ENCODE assay signal across 24 cellular contexts in the genomic region with DNA sequence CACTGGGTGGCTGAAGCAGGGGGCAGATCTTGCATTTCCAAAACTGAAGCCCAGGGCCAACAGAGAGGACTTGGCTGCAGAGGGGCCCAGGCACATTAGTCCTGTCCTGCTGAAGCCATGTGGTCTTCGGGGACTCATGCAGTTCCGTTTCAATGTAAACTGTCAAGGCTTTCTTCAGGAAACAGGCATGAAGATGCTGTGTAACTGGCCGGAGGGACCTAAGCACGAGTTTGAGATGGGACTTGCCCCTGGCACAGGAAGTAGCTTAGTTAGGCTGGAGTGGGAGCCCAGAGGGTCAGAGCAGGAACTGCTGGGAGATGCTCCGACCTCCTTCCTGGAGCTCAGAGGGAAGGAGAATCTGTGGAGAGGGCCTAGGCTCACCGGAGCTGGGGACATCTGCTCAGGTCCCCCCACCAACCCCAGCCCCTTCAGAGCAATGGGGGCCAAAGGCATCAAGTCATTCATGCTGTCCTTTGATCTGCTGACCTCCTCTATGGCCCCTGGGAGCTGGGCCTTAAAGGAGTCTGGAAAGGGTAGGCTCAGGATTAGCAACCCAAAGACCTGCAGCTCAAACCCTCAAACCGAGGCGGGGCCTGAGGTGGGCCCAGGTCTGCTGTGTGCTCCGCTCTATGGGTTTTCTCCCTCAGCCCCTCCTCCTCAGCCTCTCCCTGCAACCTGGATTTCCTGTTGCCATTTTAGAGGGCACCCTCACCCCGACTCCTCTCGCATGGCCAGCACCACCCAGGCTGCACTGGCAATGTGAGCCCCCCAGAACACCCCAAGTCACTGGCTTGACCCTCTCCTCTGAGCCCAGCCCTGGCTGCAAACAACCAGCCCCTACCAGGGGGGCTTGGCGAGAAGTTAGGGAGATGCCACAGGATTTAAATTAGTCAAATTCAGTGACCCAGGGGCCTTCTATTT. TPM values are rescaled to one million over a fixed set of nuclear protein-coding genes. Genes with fewer than 3 reads are reported as not detected.
"Had no signal": no experiment of that assay in that cellular context is flagged by ENCODE, and none has a peak within 500 bp of the region (broad histone marks: within the 10 kb centered on the region; RNA-seq: fewer than 3 reads in every experiment).

No MANE protein-coding gene starts in this region.

- H3K27ac Mint-ChIP-seq: activated naive CD8-positive, alpha-beta T cell treated with anti-CD3 and anti-CD28 coated beads, Interleukin-2, amount 50 U/mL, for 24 hours; activated T-helper 17 cell treated with anti-CD3 and anti-CD28 coated beads, Interleukin-2, amount 50 U/mL, for 72 hours; neural progenitor cell; stimulated activated memory B cell treated with anti-CD40 and anti-IgM and Interleukin-4, amounts not matched to agents 10 μg/mL and 1 μg/mL and 100 μg/mL, for 72 hours had no signal

- H3K79me2 ChIP-seq: parathyroid adenoma had no signal

- H3K4me3 Mint-ChIP-seq: activated naive CD8-positive, alpha-beta T cell treated with anti-CD3 and anti-CD28 coated beads, Interleukin-2, amount 50 U/mL, for 24 hours; neural progenitor cell; stimulated activated memory B cell treated with anti-CD40 and anti-IgM and Interleukin-4, amounts not matched to agents 10 μg/mL and 1 μg/mL and 100 μg/mL, for 72 hours had no signal

- DNase-seq: activated CD4-positive, alpha-beta T cell treated with anti-CD3 and anti-CD28 coated beads, Interleukin-2, amount 50 U/mL, for 48 hours; activated naive CD4-positive, alpha-beta T cell treated with Interleukin-2 at 50 U/mL for 16 hours; activated naive CD8-positive, alpha-beta T cell treated with anti-CD3 and anti-CD28 coated beads, Interleukin-2, amount 50 U/mL, for 24 hours; aorta; dermis blood vessel endothelial cell; erythroblast; heart left ventricle; mammary epithelial cell; naive B cell; retina; stimulated activated CD4-positive, alpha-beta T cell treated with anti-CD3 and anti-CD28 coated beads, Interleukin-2, amount 100 ng/mL, for 48 hours; thyroid gland had no signal

- ATAC-seq: activated naive CD8-positive, alpha-beta T cell treated with anti-CD3 and anti-CD28 coated beads, Interleukin-2, amount 50 U/mL, for 24 hours; activated T-helper 17 cell treated with anti-CD3 and anti-CD28 coated beads, Interleukin-2, amount 50 U/mL, for 72 hours; gastrocnemius medialis; heart left ventricle; left lobe of liver; stimulated activated memory B cell treated with anti-CD40 and anti-IgM and Interleukin-4, amounts not matched to agents 10 μg/mL and 1 μg/mL and 100 μg/mL, for 72 hours had no signal

- H3K27ac ChIP-seq: breast epithelium, gastrocnemius medialis, heart left ventricle, neural progenitor cell, parathyroid adenoma, thyroid gland, vagina had no signal

- H3K9ac ChIP-seq: neural progenitor cell, parathyroid adenoma had no signal

- H3K9me3 ChIP-seq: breast epithelium, gastrocnemius medialis, heart left ventricle, thyroid gland, vagina had no signal

- H3K4me1 ChIP-seq: parathyroid adenoma had no signal

- H3K36me3 Mint-ChIP-seq: naive B cell; neural progenitor cell; stimulated activated memory B cell treated with anti-CD40 and anti-IgM and Interleukin-4, amounts not matched to agents 10 μg/mL and 1 μg/mL and 100 μg/mL, for 72 hours had no signal

- H2AFZ ChIP-seq: neural progenitor cell, parathyroid adenoma had no signal

- H3K4me2 ChIP-seq: neural progenitor cell had no signal

- FAIRE-seq: islet of Langerhans had no signal

- H3K4me3 ChIP-seq: breast epithelium, gastrocnemius medialis, heart left ventricle, neural progenitor cell, thyroid gland, vagina had no signal

- H3K36me3 ChIP-seq: breast epithelium, gastrocnemius medialis, heart left ventricle, neural progenitor cell, thyroid gland, vagina had no signal

- H3K9me3 Mint-ChIP-seq: activated naive CD8-positive, alpha-beta T cell treated with anti-CD3 and anti-CD28 coated beads, Interleukin-2, amount 50 U/mL, for 24 hours; activated T-helper 17 cell treated with anti-CD3 and anti-CD28 coated beads, Interleukin-2, amount 50 U/mL, for 72 hours; neural progenitor cell; stimulated activated memory B cell treated with anti-CD40 and anti-IgM and Interleukin-4, amounts not matched to agents 10 μg/mL and 1 μg/mL and 100 μg/mL, for 72 hours had no signal

RNA-seq across cellular contexts. Expression of a gene that starts 4.4 kb away (rescaled TPM):
- total RNA-seq: activated T-helper 17 cell treated with anti-CD3 and anti-CD28 coated beads, Interleukin-2, amount 50 U/mL, for 72 hours; aorta; cerebellum; dermis blood vessel endothelial cell; heart left ventricle; left lobe of liver; mononuclear cell; skeletal muscle tissue; thyroid gland; vagina had no signal
- polyA plus RNA-seq: heart left ventricle had no signal
